Comparison of ENCODE assay signal across 1 cellular context in genomic region chr12:117052386-117053049, GRCh38.
TF ChIP-seq lines count a peak whose summit lies in the region.

No MANE protein-coding gene starts in this region.

TF ChIP-seq in H1, 55 proteins besides CTCF, POLR2A, EP300 and RAD21:
- TF ChIP-seq KDM1A (IDR thresholded peaks at IDR 0.05; ENCODE audit: borderline replicate concordance, low read length) (no peak), NANOG (IDR thresholded peaks at IDR 0.05; ENCODE audit: insufficient read depth, low read depth, low read length, poor library complexity, severe bottlenecking) (no peak), RFX5 (IDR thresholded peaks at IDR 0.05; ENCODE audit: borderline replicate concordance, low read depth, low read length) (no peak), SUZ12 (IDR thresholded peaks at IDR 0.05; ENCODE audit: low read length) (no peak), GABPA (IDR thresholded peaks at IDR 0.05; ENCODE audit: borderline replicate concordance, insufficient read depth, low read length) (no peak), CBX8 (IDR thresholded peaks at IDR 0.05; ENCODE audit: borderline replicate concordance, low read depth, low read length) (no peak), CHD2 (IDR thresholded peaks at IDR 0.05; ENCODE audit: low read length) (no peak), CEBPB (IDR thresholded peaks at IDR 0.05; ENCODE audit: low read depth, low read length) (no peak), POU5F1 (IDR thresholded peaks at IDR 0.05; ENCODE audit: low read depth, low read length) (no peak), CHD7 (IDR thresholded peaks at IDR 0.05; ENCODE audit: insufficient replicate concordance, low read length) (no peak)
TF ChIP-seq in H1: peak in this region for 0.
